ENCODE assay signal across 16 cellular contexts in the genomic region with DNA sequence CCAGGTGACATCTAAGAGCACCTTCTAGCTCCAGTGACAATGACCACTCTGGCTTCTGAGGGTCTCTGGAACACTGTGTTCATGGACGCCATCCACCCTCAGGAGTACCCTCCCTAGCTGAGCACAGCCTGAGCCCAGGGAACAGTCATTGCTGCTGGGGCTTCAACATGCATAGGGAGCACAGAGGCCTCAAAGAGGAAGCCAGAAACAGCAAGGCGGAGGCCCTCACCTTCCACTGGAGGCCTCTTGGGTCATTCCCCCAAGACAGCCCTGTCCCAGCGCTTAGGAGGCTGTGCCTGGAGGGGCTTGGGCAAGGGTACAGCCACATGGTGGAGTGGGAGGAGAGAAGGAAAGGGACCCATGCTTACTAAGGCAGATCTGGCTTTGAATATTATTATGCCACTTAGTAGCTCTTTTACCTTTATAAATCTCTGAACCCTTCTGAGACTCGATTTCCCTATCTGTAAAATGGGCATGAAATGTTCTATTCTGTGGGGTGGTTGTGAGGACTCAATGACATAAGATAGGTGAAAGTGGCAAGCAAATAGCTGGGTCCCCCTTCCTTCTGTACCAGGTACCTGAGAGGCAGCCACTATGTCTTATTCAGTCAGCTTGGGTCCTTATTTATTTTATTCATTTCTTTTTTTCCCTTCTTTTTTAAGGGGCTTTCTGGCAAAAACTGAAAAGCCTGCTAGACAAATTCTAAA. TPM values are rescaled to one million over a fixed set of nuclear protein-coding genes. Genes with fewer than 3 reads are reported as not detected.
DNase-seq lines count a peak whose midpoint lies in the region; ATAC-seq, FAIRE-seq and TF ChIP-seq lines count a peak whose summit lies in the region.
"Had no signal": no experiment of that assay in that cellular context is flagged by ENCODE, and none has a peak within 500 bp of the region (broad histone marks: within the 10 kb centered on the region; RNA-seq: fewer than 3 reads in every experiment).

No MANE protein-coding gene starts in this region.

- no peaks in the 10 kb centered on the region for H3K9me3 Mint-ChIP-seq in natural killer cell treated with Interleukin-12 subunit alpha and Interleukin-12 subunit beta and Interleukin-15 and Interleukin-18, amount 100 ng/mL, for 72 hours
- no peaks in the 10 kb centered on the region for H3K9me3 Mint-ChIP-seq in natural killer cell
- H3K9me3 Mint-ChIP-seq: CD8-positive, alpha-beta memory T cell; IgD-negative memory B cell had no signal

- H3K9me3 ChIP-seq in OCI-LY3 (ENCODE audit: insufficient read depth, low read length), result no peaks in the 10 kb centered on the region; the same call in 1 of the 2 replicates
- no peaks in the 10 kb centered on the region for H3K9me3 ChIP-seq in HepG2 (ENCODE audit: low read length)
- no peaks in the 10 kb centered on the region for H3K9me3 ChIP-seq in breast epithelium

- H4K20me1 ChIP-seq in OCI-LY3 (ENCODE audit: insufficient read depth, low read length) (no peaks in the 10 kb centered on the region), HepG2 (ENCODE audit: insufficient read depth, low read length) (no peaks in the 10 kb centered on the region)

- BruUV-seq in HepG2 (replicated peaks; lab: Mats Ljungman, UMichigan), result no TSS peak

- no peak for FAIRE-seq in HepG2 (lab: Jason Lieb, UNC)

- peak overlapping the region; percentile 79 for H3K4me2 ChIP-seq in OCI-LY3 (ENCODE audit: low read length)
- H3K4me2 ChIP-seq in HepG2 (ENCODE audit: low read depth, low read length), result no peak overlapping the region

- H3K36me3 ChIP-seq in OCI-LY3 (replicated peaks; ENCODE audit: low read depth, low read length), result no peaks in the 10 kb centered on the region
- no peaks in the 10 kb centered on the region for H3K36me3 ChIP-seq in HepG2 (replicated peaks in 1 of 2; ENCODE audit: control insufficient read depth in 1 of 2, insufficient read depth in 2 of 2, low read length in 2 of 2)
- H3K36me3 ChIP-seq in breast epithelium, result no peaks in the 10 kb centered on the region

- peak overlapping the region; percentile 76 for H3K4me3 Mint-ChIP-seq in natural killer cell treated with Interleukin-12 subunit alpha and Interleukin-12 subunit beta and Interleukin-15 and Interleukin-18, amount 100 ng/mL, for 72 hours
- H3K4me3 Mint-ChIP-seq in natural killer cell, result no peak overlapping the region
- H3K4me3 Mint-ChIP-seq: CD8-positive, alpha-beta memory T cell had no signal

- H3K4me3 ChIP-seq in OCI-LY3 (ENCODE audit: low read length), result peak overlapping the region; percentile 53
- no peak overlapping the region for H3K4me3 ChIP-seq in HepG2 (replicated peaks in 1 of 3; ENCODE audit: insufficient read depth in 1 of 3, low read depth in 2 of 3, low read length in 3 of 3)
- H3K4me3 ChIP-seq in breast epithelium, result no peak overlapping the region

- POLR2A ChIA-PET in HepG2 (lab: Yijun Ruan, JAX), result no interaction called here

- TF ChIP-seq POLR2A in HepG2 (IDR thresholded peaks at IDR 0.05; ENCODE audit: insufficient read depth in 1 of 2, low read depth in 2 of 2, low read length in 2 of 2) (no peak), breast epithelium (IDR thresholded peaks at IDR 0.05) (no peak)

- CTCF ChIA-PET in HepG2 (lab: Yijun Ruan, JAX; ENCODE audit: low intra/inter-chr PET ratio, low total read pairs), result no interaction called here

- H3K79me2 ChIP-seq in OCI-LY3 (ENCODE audit: low read length), result no peaks in the 10 kb centered on the region
- no peaks in the 10 kb centered on the region for H3K79me2 ChIP-seq in HepG2 (ENCODE audit: insufficient read depth, low read length)

- no peak for DNase-seq in natural killer cell treated with Interleukin-12 subunit alpha and Interleukin-12 subunit beta and Interleukin-15 and Interleukin-18, amount 100 ng/mL, for 72 hours (ENCODE audit: low spot score)
- DNase-seq in natural killer cell (no peak), HepG2 (ENCODE audit: low spot score) (no peak), breast epithelium (ENCODE audit: low spot score in 2 of 2) (no peak), sciatic nerve (ENCODE audit: low spot score) (no peak)
- DNase-seq: CD8-positive, alpha-beta memory T cell; DND-41; GDM1; H7; NCI-H1436 treated with DMSO at 0.1 percent for 48 hours; NCI-H2081 treated with DMSO at 0.1 percent for 48 hours; NCI-H2227 treated with DMSO at 0.1 percent for 48 hours; NCI-H526 had no signal

- in situ Hi-C loops in HepG2 (cut with HindIII; ENCODE audit: extremely low pct_ligation_motif_present, low pct_unique_long_range_greater_than_20kb), result no loop called here

- intact Hi-C loops in natural killer cell (cut with micrococcal nuclease), result no loop called here
- intact Hi-C loops in HepG2 (cut with micrococcal nuclease; ENCODE audit: unreplicated experiment), result no loop called here
- intact Hi-C loops in breast epithelium (cut with DNase I; ENCODE audit: low total_unique reads), result no loop called here
- intact Hi-C loops in sciatic nerve (cut with DNase I), result no loop called here

- peak overlapping the region; percentile 50 to 54 for H3K27ac Mint-ChIP-seq in natural killer cell treated with Interleukin-12 subunit alpha and Interleukin-12 subunit beta and Interleukin-15 and Interleukin-18, amount 100 ng/mL, for 72 hours
- no peak overlapping the region for H3K27ac Mint-ChIP-seq in natural killer cell
- H3K27ac Mint-ChIP-seq: IgD-negative memory B cell had no signal

- H3K4me1 ChIP-seq in OCI-LY3 (ENCODE audit: low read length) (peaks cover 52% of the 10 kb centered on the region), HepG2 (ENCODE audit: insufficient read depth, low read length) (peaks cover 19% of the 10 kb centered on the region), breast epithelium (no peaks in the 10 kb centered on the region)

- TF ChIP-seq EP300 in HepG2 (IDR thresholded peaks at IDR 0.05; ENCODE audit: low read depth in 2 of 2, low read length in 2 of 2), result no peak
- no peak for TF ChIP-seq EP300 in HepG2 (CRISPR knock-in tag; IDR thresholded peaks at IDR 0.05; ENCODE audit: borderline replicate concordance)

- H3K9ac ChIP-seq in OCI-LY3 (ENCODE audit: low read length), result no peak overlapping the region
- no peak overlapping the region for H3K9ac ChIP-seq in HepG2 (ENCODE audit: insufficient read depth, low read depth, low read length)

- 52% methylated on average over 3 of the region's 4 CpGs for WGBS in HepG2 (ENCODE audit: low lambda C conversion rate)

- no peaks in the 10 kb centered on the region for H3K27me3 Mint-ChIP-seq in natural killer cell treated with Interleukin-12 subunit alpha and Interleukin-12 subunit beta and Interleukin-15 and Interleukin-18, amount 100 ng/mL, for 72 hours
- H3K27me3 Mint-ChIP-seq in natural killer cell (ENCODE audit: low read depth in 2 of 2), result peaks cover 0 to 8% of the 10 kb centered on the region in 2 donors
- H3K27me3 Mint-ChIP-seq: CD8-positive, alpha-beta memory T cell had no signal

- no peak for TF ChIP-seq CTCF in natural killer cell (IDR thresholded peaks at IDR 0.05)
- no peak for TF ChIP-seq CTCF in OCI-LY3 (IDR thresholded peaks at IDR 0.05; ENCODE audit: low read depth, low read length)
- TF ChIP-seq CTCF in HepG2 (CRISPR knock-in tag; IDR thresholded peaks at IDR 0.05), result no peak
- no peak for TF ChIP-seq CTCF in breast epithelium (IDR thresholded peaks at IDR 0.05)

- TF ChIP-seq RAD21 in HepG2 (CRISPR knock-in tag; IDR thresholded peaks at IDR 0.05), result no peak

- no peak overlapping the region for H2AFZ ChIP-seq in OCI-LY3 (ENCODE audit: low read depth, low read length)
- H2AFZ ChIP-seq in HepG2 (ENCODE audit: low read length), result no peak overlapping the region

- H3K4me1 Mint-ChIP-seq in natural killer cell treated with Interleukin-12 subunit alpha and Interleukin-12 subunit beta and Interleukin-15 and Interleukin-18, amount 100 ng/mL, for 72 hours (ENCODE audit: low read depth in 2 of 2), result peaks cover 27 to 34% of the 10 kb centered on the region in 2 donors
- H3K4me1 Mint-ChIP-seq in natural killer cell, result peaks cover 0 to 9% of the 10 kb centered on the region in 2 donors

- H3K36me3 Mint-ChIP-seq in natural killer cell treated with Interleukin-12 subunit alpha and Interleukin-12 subunit beta and Interleukin-15 and Interleukin-18, amount 100 ng/mL, for 72 hours, result no peaks in the 10 kb centered on the region
- no peaks in the 10 kb centered on the region for H3K36me3 Mint-ChIP-seq in natural killer cell
- H3K36me3 Mint-ChIP-seq: CD8-positive, alpha-beta memory T cell; IgD-negative memory B cell had no signal

- ATAC-seq in natural killer cell treated with Interleukin-12 subunit alpha and Interleukin-12 subunit beta and Interleukin-15 and Interleukin-18, amount 100 ng/mL, for 72 hours, result no peak
- ATAC-seq in natural killer cell, result no peak
- no peak for ATAC-seq in HepG2
- no peak for ATAC-seq in HG02571 (IDR thresholded peaks at IDR 0.05; ENCODE audit: unreplicated experiment)
- ATAC-seq in sciatic nerve, result no peak

- H3K27me3 ChIP-seq in OCI-LY3 (ENCODE audit: low read depth, low read length), result peaks cover 9% of the 10 kb centered on the region
- H3K27me3 ChIP-seq in HepG2 (ENCODE audit: control insufficient read depth in 1 of 2, insufficient read depth in 2 of 2, low read length in 2 of 2), result no peaks in the 10 kb centered on the region; a peak in 1 of 5 replicates
- H3K27me3 ChIP-seq in breast epithelium, result no peaks in the 10 kb centered on the region

- H3K27ac ChIP-seq in OCI-LY3 (ENCODE audit: low read length) (0 out of 2 replicates have a peak overlapping the region, but pooled peaks have one; percentile 23), HepG2 (ENCODE audit: extremely low read length, insufficient read depth, low read length) (no peak overlapping the region), breast epithelium (no peak overlapping the region)

RNA-seq across cellular contexts. Expression of a gene that starts 32.8 kb away (rescaled TPM):
- 1 to 10 TPM; 1.3 to 2.0 TPM for total RNA-seq in natural killer cell treated with Interleukin-12 subunit alpha and Interleukin-12 subunit beta and Interleukin-15 and Interleukin-18, amount 100 ng/mL, for 72 hours
- total RNA-seq in natural killer cell (1 to 10 TPM; 1.2 to 6.4 (median 1.5) TPM), HepG2 (2016; rRNA removed; fragmentation: Illumina TruSeq; extraction: Trizol) (0.18 and 0.27 TPM in 2 replicates), breast epithelium (1 to 10 TPM; 5.6 to 8.3 (median 6.2) TPM), sciatic nerve (7.0 TPM)
- not detected in 2 replicates for total RNA-seq in HepG2 (2016; cell fraction: cytosol; rRNA removed; fragmentation: Illumina TruSeq; extraction: Trizol; ENCODE audit: low read depth)
- total RNA-seq in HepG2 (2016; cell fraction: insoluble cytoplasmic fraction; rRNA removed; fragmentation: Illumina TruSeq; extraction: Trizol), result 0.18 and 0.22 TPM in 2 replicates
- 0.19 and 0.21 TPM in 2 replicates for total RNA-seq in HepG2 (2016; cell fraction: membrane; rRNA removed; fragmentation: Illumina TruSeq; extraction: Trizol)
- 0.09 and 0.12 TPM in 2 replicates for total RNA-seq in HepG2 (2016; cell fraction: nucleus; rRNA removed; fragmentation: Illumina TruSeq; extraction: Trizol)
- 22.8 and 24.0 TPM in 2 replicates for polyA plus RNA-seq in HepG2 (2011; rRNA removed)
- 26.7 and 29.6 TPM in 2 replicates for polyA plus RNA-seq in HepG2 (2011; cell fraction: cytosol; rRNA removed)
- 4.9 and 6.8 TPM in 2 replicates for polyA plus RNA-seq in HepG2 (2011; cell fraction: nucleus; rRNA removed)
- 10.9 and 16.0 TPM in 2 replicates for polyA plus RNA-seq in HepG2 (2012)
- 0.05 TPM in 1 of 2 replicates, not detected in the other for polyA plus RNA-seq in HepG2 (2016; cell fraction: cytosol; fragmentation: Illumina TruSeq; extraction: Trizol; ENCODE audit: low read depth)
- polyA plus RNA-seq in HepG2 (2016; cell fraction: insoluble cytoplasmic fraction; fragmentation: Illumina TruSeq; extraction: Trizol; ENCODE audit: low read depth), result 0.32 and 0.41 TPM in 2 replicates
- polyA plus RNA-seq in HepG2 (2016; cell fraction: membrane; fragmentation: Illumina TruSeq; extraction: Trizol; ENCODE audit: low read depth), result 0.07 and 0.11 TPM in 2 replicates
- polyA plus RNA-seq in HepG2 (2016; cell fraction: nucleus; fragmentation: Illumina TruSeq; extraction: Trizol; ENCODE audit: insufficient read depth, low read depth), result 0.18 and 0.37 TPM in 2 replicates
- 0.65 and 54.4 TPM in 2 replicates for polyA minus RNA-seq in HepG2 (2011; rRNA and poly(A)+ RNA removed; ENCODE audit: low replicate concordance)
- polyA minus RNA-seq in HepG2 (2011; cell fraction: cytosol; rRNA and poly(A)+ RNA removed), result 6.2 and 10.5 TPM in 2 replicates
- polyA minus RNA-seq in HepG2 (2011; cell fraction: nucleus; rRNA and poly(A)+ RNA removed), result 2.2 and 3.5 TPM in 2 replicates

RNA-seq across cellular contexts. Expression of a gene that starts 55.2 kb away (rescaled TPM):
- total RNA-seq in natural killer cell treated with Interleukin-12 subunit alpha and Interleukin-12 subunit beta and Interleukin-15 and Interleukin-18, amount 100 ng/mL, for 72 hours, result 10 to 100 TPM; 62.6 to 64.6 TPM
- total RNA-seq in natural killer cell (10 to 100 TPM; 17.7 to 25.2 (median 19.1) TPM), HepG2 (2016; rRNA removed; fragmentation: Illumina TruSeq; extraction: Trizol) (19.7 and 26.3 TPM in 2 replicates), breast epithelium (10 to 100 TPM; 12.2 to 22.6 (median 18.1) TPM), sciatic nerve (20.1 TPM)
- total RNA-seq in HepG2 (2016; cell fraction: cytosol; rRNA removed; fragmentation: Illumina TruSeq; extraction: Trizol; ENCODE audit: low read depth), result 9.5 and 9.6 TPM in 2 replicates
- total RNA-seq in HepG2 (2016; cell fraction: insoluble cytoplasmic fraction; rRNA removed; fragmentation: Illumina TruSeq; extraction: Trizol), result 17.2 and 24.4 TPM in 2 replicates
- 7.9 and 8.4 TPM in 2 replicates for total RNA-seq in HepG2 (2016; cell fraction: membrane; rRNA removed; fragmentation: Illumina TruSeq; extraction: Trizol)
- total RNA-seq in HepG2 (2016; cell fraction: nucleus; rRNA removed; fragmentation: Illumina TruSeq; extraction: Trizol), result 15.7 and 18.2 TPM in 2 replicates
- polyA plus RNA-seq in HepG2 (2011; rRNA removed), result 12.2 and 13.9 TPM in 2 replicates
- polyA plus RNA-seq in HepG2 (2011; cell fraction: cytosol; rRNA removed), result 5.6 and 7.2 TPM in 2 replicates
- polyA plus RNA-seq in HepG2 (2011; cell fraction: nucleus; rRNA removed), result 7.5 and 7.6 TPM in 2 replicates
- 7.5 and 7.9 TPM in 2 replicates for polyA plus RNA-seq in HepG2 (2012)
- polyA plus RNA-seq in HepG2 (2016; cell fraction: cytosol; fragmentation: Illumina TruSeq; extraction: Trizol; ENCODE audit: low read depth), result 0.67 and 1.0 TPM in 2 replicates
- polyA plus RNA-seq in HepG2 (2016; cell fraction: insoluble cytoplasmic fraction; fragmentation: Illumina TruSeq; extraction: Trizol; ENCODE audit: low read depth), result 11.7 and 12.0 TPM in 2 replicates
- polyA plus RNA-seq in HepG2 (2016; cell fraction: membrane; fragmentation: Illumina TruSeq; extraction: Trizol; ENCODE audit: low read depth), result 1.4 and 1.6 TPM in 2 replicates
- 16.9 and 17.5 TPM in 2 replicates for polyA plus RNA-seq in HepG2 (2016; cell fraction: nucleus; fragmentation: Illumina TruSeq; extraction: Trizol; ENCODE audit: insufficient read depth, low read depth)
- polyA minus RNA-seq in HepG2 (2011; rRNA and poly(A)+ RNA removed; ENCODE audit: low replicate concordance), result 26.2 and 75.0 TPM in 2 replicates
- 11.7 and 13.3 TPM in 2 replicates for polyA minus RNA-seq in HepG2 (2011; cell fraction: cytosol; rRNA and poly(A)+ RNA removed)
- polyA minus RNA-seq in HepG2 (2011; cell fraction: nucleus; rRNA and poly(A)+ RNA removed), result 20.0 and 20.3 TPM in 2 replicates

Comparison
In these comparisons a context has a peak if more than half of its experiments do, and no peak if none do; other contexts are left out.
1. H3K27ac Mint-ChIP-seq: peak in natural killer cell treated with Interleukin-12 subunit alpha and Interleukin-12 subunit beta and Interleukin-15 and Interleukin-18, amount 100 ng/mL, for 72 hours (2 of 2); none in natural killer cell (0 of 2).